10 cellular contexts compared by ENCODE assay signal in genomic region chr15:64246364-64247189, GRCh38.
A peak's percentile ranks its signal among the peaks of the same experiment; 100 is the strongest.
DNase-seq lines count a peak whose midpoint lies in the region; ATAC-seq, FAIRE-seq and TF ChIP-seq lines count a peak whose summit lies in the region.
"Had no signal": no experiment of that assay in that cellular context is flagged by ENCODE, and none has a peak within 500 bp of the region (broad histone marks: within the 10 kb centered on the region; RNA-seq: fewer than 3 reads in every experiment).

No MANE protein-coding gene starts in this region.

- H3K36me3 ChIP-seq in BE2C (no peaks in the 10 kb centered on the region; the same call in 1 of the 2 replicates), keratinocyte (ENCODE audit: control insufficient read depth in 2 of 2, extremely low read depth in 1 of 2, insufficient read depth in 2 of 2, low read length in 2 of 2) (peaks cover 0 to 2% of the 10 kb centered on the region in 2 experiments)

- peak overlapping the region; percentile 45 for H3K9ac ChIP-seq in keratinocyte (ENCODE audit: control insufficient read depth, extremely low read depth, insufficient read depth, low read length)

- no peak overlapping the region for H3K4me3 ChIP-seq in BE2C (ENCODE audit: low read depth, low read length)
- no peak overlapping the region for H3K4me3 ChIP-seq in keratinocyte (ENCODE audit: control insufficient read depth in 2 of 3, extremely low read depth in 1 of 3, insufficient read depth in 2 of 3, low read depth in 1 of 3, low read length in 3 of 3)
- H3K4me3 ChIP-seq: psoas muscle, SK-N-MC had no signal

- H3K4me2 ChIP-seq in keratinocyte (ENCODE audit: control insufficient read depth, extremely low read depth, insufficient read depth, low read depth, low read length), result peak overlapping the region; percentile 55

- H3K79me2 ChIP-seq in keratinocyte (ENCODE audit: control insufficient read depth, insufficient read depth, low read length), result peaks cover 41% of the 10 kb centered on the region

- H3K4me1 ChIP-seq in BE2C (peaks cover 10% of the 10 kb centered on the region), keratinocyte (ENCODE audit: control insufficient read depth, extremely low read depth, insufficient read depth, low read length) (peaks cover 34% of the 10 kb centered on the region)

- H3K27me3 Mint-ChIP-seq in activated T-helper 17 cell treated with anti-CD3 and anti-CD28 coated beads, Interleukin-2, amount 50 U/mL, for 72 hours, result no peaks in the 10 kb centered on the region

- peaks cover 37% of the 10 kb centered on the region for H3K36me3 Mint-ChIP-seq in activated T-helper 17 cell treated with anti-CD3 and anti-CD28 coated beads, Interleukin-2, amount 50 U/mL, for 72 hours (ENCODE audit: low read depth)

- H3K9me3 ChIP-seq in BE2C, result no peaks in the 10 kb centered on the region
- H3K9me3 ChIP-seq in keratinocyte (ENCODE audit: control insufficient read depth, low read depth, low read length), result no peaks in the 10 kb centered on the region
- H3K9me3 ChIP-seq: psoas muscle had no signal

- H3K27ac ChIP-seq in keratinocyte (ENCODE audit: control insufficient read depth, insufficient read depth, low read length), result peak overlapping the region; percentile 63
- H3K27ac ChIP-seq: psoas muscle had no signal

- no peaks in the 10 kb centered on the region for H3K9me1 ChIP-seq in keratinocyte (ENCODE audit: control insufficient read depth, extremely low read depth, insufficient read depth, low read length)

- TF ChIP-seq CTCF in BE2C (IDR thresholded peaks at IDR 0.05; ENCODE audit: low read depth, low read length) (no peak), keratinocyte (optimal IDR thresholded peaks at IDR 0.05 in 1 of 3, IDR thresholded peaks at IDR 0.05 in 1 of 3, conservative IDR thresholded peaks at IDR 0.05 in 1 of 3; ENCODE audit: extremely low read depth in 1 of 3, insufficient read depth in 2 of 3, low read length in 3 of 3) (no peak)

- H3K27me3 ChIP-seq in BE2C, result no peaks in the 10 kb centered on the region
- H3K27me3 ChIP-seq in keratinocyte (ENCODE audit: control insufficient read depth, extremely low read depth, insufficient read depth, low read length), result no peaks in the 10 kb centered on the region

- H3K27ac Mint-ChIP-seq in activated T-helper 17 cell treated with anti-CD3 and anti-CD28 coated beads, Interleukin-2, amount 50 U/mL, for 72 hours, result peak overlapping the region; percentile 81

- no peaks in the 10 kb centered on the region for H3K9me3 Mint-ChIP-seq in activated T-helper 17 cell treated with anti-CD3 and anti-CD28 coated beads, Interleukin-2, amount 50 U/mL, for 72 hours

- H4K20me1 ChIP-seq in keratinocyte (ENCODE audit: control insufficient read depth, extremely low read depth, insufficient read depth, low read length), result no peaks in the 10 kb centered on the region

- H3K4me1 Mint-ChIP-seq in activated T-helper 17 cell treated with anti-CD3 and anti-CD28 coated beads, Interleukin-2, amount 50 U/mL, for 72 hours, result peaks cover 38% of the 10 kb centered on the region

- ATAC-seq in GM18511 (IDR thresholded peaks at IDR 0.05; ENCODE audit: unreplicated experiment) (peak; percentile 88), HG02840 (IDR thresholded peaks at IDR 0.05; ENCODE audit: low FRiP score, unreplicated experiment) (peak; percentile 81)
- peak; percentile 94 for ATAC-seq in activated T-helper 17 cell treated with anti-CD3 and anti-CD28 coated beads, Interleukin-2, amount 50 U/mL, for 72 hours (replicated peaks)

- dilution Hi-C loops in keratinocyte (cut with MboI; ENCODE audit: extremely low pct_ligation_motif_present, low sequenced_read_pairs), result no loop called here

- peak; percentile 38 for DNase-seq in BE2C
- peak; percentile 27 for DNase-seq in NCI-H2029 treated with DMSO at 0.1 percent for 48 hours (lab: John Stamatoyannopoulos, UW)
- peak; percentile 45 for DNase-seq in keratinocyte (ENCODE audit: low read depth, low spot score)
- DNase-seq in cerebellum (ENCODE audit: low spot score), result no peak
- DNase-seq in T-helper 9 cell, result no peak
- DNase-seq: psoas muscle had no signal

- no peak overlapping the region for H2AFZ ChIP-seq in keratinocyte (ENCODE audit: control insufficient read depth, low read length)

- peak overlapping the region; percentile 20 for H3K4me3 Mint-ChIP-seq in activated T-helper 17 cell treated with anti-CD3 and anti-CD28 coated beads, Interleukin-2, amount 50 U/mL, for 72 hours

- FAIRE-seq in keratinocyte (lab: Jason Lieb, UNC), result peak; percentile 87

Comparison
In these comparisons a context has a peak if more than half of its experiments do, and no peak if none do; other contexts are left out.
1. DNase-seq: peak in BE2C (single experiment), NCI-H2029 treated with DMSO at 0.1 percent for 48 hours (single experiment) and keratinocyte (single experiment); none in cerebellum (single experiment) and T-helper 9 cell (single experiment).
2. Peak in every context shown above with its lines, with median percentiles within 50 percentile points of each other: ATAC-seq.